ENCODE assay signal across 24 cellular contexts in the genomic region with DNA sequence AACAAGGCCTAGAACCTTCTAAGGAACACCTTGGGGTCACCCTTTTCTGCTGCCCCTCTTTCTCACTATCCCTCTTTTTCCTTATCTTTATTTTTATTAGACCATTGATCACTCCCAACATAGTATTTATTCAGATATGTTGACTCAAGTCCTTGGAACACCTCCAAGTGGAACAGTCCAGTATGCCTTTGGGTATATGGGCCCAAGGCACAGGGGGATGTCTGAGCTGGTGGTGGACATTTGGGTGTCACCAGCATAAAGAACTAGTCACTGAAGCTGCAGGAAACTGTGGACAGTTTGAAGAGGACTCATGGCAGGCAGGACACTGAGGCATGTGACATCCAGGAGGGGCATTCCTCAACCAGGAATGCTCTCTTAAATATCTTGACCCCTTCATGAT.
A peak's percentile ranks its signal among the peaks of the same experiment; 100 is the strongest.
DNase-seq lines count a peak whose midpoint lies in the region; ATAC-seq, FAIRE-seq and TF ChIP-seq lines count a peak whose summit lies in the region.
"Had no signal": no experiment of that assay in that cellular context is flagged by ENCODE, and none has a peak within 500 bp of the region (broad histone marks: within the 10 kb centered on the region; RNA-seq: fewer than 3 reads in every experiment).

No MANE protein-coding gene starts in this region.

- no peak for FAIRE-seq in urothelium cell line (lab: Jason Lieb, UNC)
- FAIRE-seq: GM19239, H54 had no signal

- DNase-seq in EH (ENCODE audit: low read depth), result peak; percentile 44
- DNase-seq in NCI-H69 (lab: John Stamatoyannopoulos, UW), result peak; percentile 21
- no peak for DNase-seq in left lobe of liver (ENCODE audit: low spot score)
- DNase-seq in osteocyte (ENCODE audit: extremely low spot score, unreplicated experiment), result no peak
- DNase-seq in urothelium cell line (ENCODE audit: low spot score), result no peak
- DNase-seq: ACHN; C1 segment of cervical spinal cord; Calu3; CD8-positive, alpha-beta T cell; DMS153; HFFc6; KBM-7; NCI-H1092; NCI-H1436; NCI-H187 treated with DMSO at 0.1 percent for 48 hours; NCI-H2227 treated with DMSO at 0.1 percent for 48 hours; NCI-H510A; NCI-H82; OCI-M1; Right ventricle myocardium superior had no signal

- no peak for TF ChIP-seq CTCF in osteocyte (IDR thresholded peaks at IDR 0.05)

- H3K36me3 Mint-ChIP-seq in osteocyte (ENCODE audit: unreplicated experiment), result no peaks in the 10 kb centered on the region
- no peaks in the 10 kb centered on the region for H3K36me3 Mint-ChIP-seq in activated T-helper 17 cell treated with anti-CD3 and anti-CD28 coated beads, Interleukin-2, amount 50 U/mL, for 72 hours (ENCODE audit: low read depth)
- H3K36me3 Mint-ChIP-seq: CD8-positive, alpha-beta T cell had no signal

- H3K4me1 Mint-ChIP-seq in osteocyte (ENCODE audit: unreplicated experiment), result peaks cover 52% of the 10 kb centered on the region
- H3K4me1 Mint-ChIP-seq in activated T-helper 17 cell treated with anti-CD3 and anti-CD28 coated beads, Interleukin-2, amount 50 U/mL, for 72 hours, result no peaks in the 10 kb centered on the region

- H3K9me3 Mint-ChIP-seq in osteocyte (ENCODE audit: unreplicated experiment), result no peaks in the 10 kb centered on the region
- H3K9me3 Mint-ChIP-seq in activated T-helper 17 cell treated with anti-CD3 and anti-CD28 coated beads, Interleukin-2, amount 50 U/mL, for 72 hours, result no peaks in the 10 kb centered on the region
- H3K9me3 Mint-ChIP-seq: CD8-positive, alpha-beta T cell; HFFc6 had no signal

- no peak overlapping the region for H3K4me3 Mint-ChIP-seq in osteocyte (ENCODE audit: unreplicated experiment)
- no peak overlapping the region for H3K4me3 Mint-ChIP-seq in activated T-helper 17 cell treated with anti-CD3 and anti-CD28 coated beads, Interleukin-2, amount 50 U/mL, for 72 hours
- H3K4me3 Mint-ChIP-seq: CD8-positive, alpha-beta T cell; HFFc6 had no signal

- peak; percentile 48 for ATAC-seq in left lobe of liver
- ATAC-seq in activated T-helper 17 cell treated with anti-CD3 and anti-CD28 coated beads, Interleukin-2, amount 50 U/mL, for 72 hours (replicated peaks), result no peak
- no peak for ATAC-seq in GM21528 (IDR thresholded peaks at IDR 0.05; ENCODE audit: low FRiP score, unreplicated experiment)
- ATAC-seq: CD8-positive, alpha-beta T cell had no signal

- H3K27me3 Mint-ChIP-seq in osteocyte (ENCODE audit: unreplicated experiment), result no peaks in the 10 kb centered on the region
- H3K27me3 Mint-ChIP-seq in activated T-helper 17 cell treated with anti-CD3 and anti-CD28 coated beads, Interleukin-2, amount 50 U/mL, for 72 hours, result no peaks in the 10 kb centered on the region

- peak overlapping the region; percentile 16 for H3K27ac Mint-ChIP-seq in osteocyte (ENCODE audit: unreplicated experiment)
- H3K27ac Mint-ChIP-seq in activated T-helper 17 cell treated with anti-CD3 and anti-CD28 coated beads, Interleukin-2, amount 50 U/mL, for 72 hours, result no peak overlapping the region
- H3K27ac Mint-ChIP-seq: CD8-positive, alpha-beta T cell had no signal

Comparison
In these comparisons a context has a peak if more than half of its experiments do, and no peak if none do; other contexts are left out.
1. DNase-seq: peak in EH (single experiment) and NCI-H69 (single experiment); none in left lobe of liver (single experiment), osteocyte (single experiment) and urothelium cell line (single experiment).